30 cellular contexts compared by ENCODE assay signal in genomic region chr2:664063-664462, GRCh38.
"Had no signal": no experiment of that assay in that cellular context is flagged by ENCODE, and none has a peak within 500 bp of the region (broad histone marks: within the 10 kb centered on the region; RNA-seq: fewer than 3 reads in every experiment).

No MANE protein-coding gene starts in this region.

- H3K4me1 ChIP-seq: Peyer's patch had no signal

- ATAC-seq: activated CD8-positive, alpha-beta T cell treated with anti-CD3 and anti-CD28 coated beads for 36 hours; activated naive CD8-positive, alpha-beta T cell treated with anti-CD3 and anti-CD28 coated beads, Interleukin-2, amount 50 U/mL, for 24 hours; activated T-cell treated with anti-CD3 and anti-CD28 coated beads, Interleukin-2, amount 50 U/mL, for 4 hours; PC-3 had no signal

- H3K4me3 Mint-ChIP-seq: activated CD8-positive, alpha-beta T cell treated with anti-CD3 and anti-CD28 coated beads for 36 hours; activated naive CD4-positive, alpha-beta T cell treated with anti-CD3 and anti-CD28 coated beads, Interleukin-2, amount 10 ng/mL, durations not matched to agents 7 days and 5 days; activated naive CD8-positive, alpha-beta T cell; activated naive CD8-positive, alpha-beta T cell treated with anti-CD3 and anti-CD28 coated beads, Interleukin-2, amount 50 U/mL, for 24 hours; activated T-cell treated with anti-CD3 and anti-CD28 coated beads, Interleukin-2, amount 50 U/mL, for 4 hours; activated T-helper 1 cell treated with anti-CD3 and anti-CD28 coated beads, Interleukin-12 subunit alpha, Interleukin-12 subunit beta, Interleukin-2, Interleukin-4 antibody, amounts not matched to agents 30 ng/mL and 10 ng/mL and 1 ng/mL, durations not matched to agents 14 hours and 24 hours and 36 hours had no signal

- H3K27ac ChIP-seq: cardiac muscle cell, Peyer's patch, WERI-Rb-1 had no signal

- H3K27me3 ChIP-seq: cardiac muscle cell, Peyer's patch had no signal

- H3K4me3 ChIP-seq: cardiac muscle cell, Peyer's patch had no signal

- H3K27me3 Mint-ChIP-seq: activated CD8-positive, alpha-beta T cell treated with anti-CD3 and anti-CD28 coated beads for 36 hours; activated naive CD8-positive, alpha-beta T cell; activated naive CD8-positive, alpha-beta T cell treated with anti-CD3 and anti-CD28 coated beads, Interleukin-2, amount 50 U/mL, for 24 hours had no signal

- DNase-seq: activated CD4-positive, alpha-beta T cell treated with anti-CD3 and anti-CD28 coated beads for 1 hour; activated CD4-positive, alpha-beta T cell treated with anti-CD3 and anti-CD28 coated beads for 48 hours; activated CD4-positive, CD25-positive, alpha-beta regulatory T cell; activated CD8-positive, alpha-beta T cell treated with anti-CD3 and anti-CD28 coated beads for 36 hours; activated effector memory CD4-positive, alpha-beta T cell treated with Interleukin-2 at 50 U/mL for 16 hours; activated naive CD4-positive, alpha-beta T cell treated with anti-CD3 and anti-CD28 coated beads, Interleukin-2, amount 10 ng/mL, durations not matched to agents 7 days and 5 days; activated naive CD8-positive, alpha-beta T cell treated with anti-CD3 and anti-CD28 coated beads, Interleukin-2, amount 50 U/mL, for 24 hours; activated T-cell treated with anti-CD3 and anti-CD28 coated beads, Interleukin-2, amount 50 U/mL, for 4 hours; aorta; IMR-90; KBM-7; MM.1S; MV-4-11; NCI-H1092; NCI-H1436 treated with DMSO at 0.1 percent for 48 hours; NCI-H1694 treated with DMSO at 0.1 percent for 48 hours; NCI-H2029; NCI-H345; NCI-H524 treated with DMSO at 0.1 percent for 48 hours; NK-92 treated with Interleukin-12 subunit alpha and Interleukin-12 subunit beta, amount 100 ng/mL, for 24 hours; PC-3; Peyer's patch; RPMI8226; SHP77 treated with DMSO at 0.1 percent for 48 hours; SW 1271; T1000; WERI-Rb-1 had no signal

- H3K27ac Mint-ChIP-seq: activated naive CD4-positive, alpha-beta T cell treated with anti-CD3 and anti-CD28 coated beads, Interleukin-2, amount 10 ng/mL, durations not matched to agents 7 days and 5 days; activated naive CD8-positive, alpha-beta T cell; activated naive CD8-positive, alpha-beta T cell treated with anti-CD3 and anti-CD28 coated beads, Interleukin-2, amount 50 U/mL, for 24 hours; activated T-helper 1 cell treated with anti-CD3 and anti-CD28 coated beads, Interleukin-12 subunit alpha, Interleukin-12 subunit beta, Interleukin-2, Interleukin-4 antibody, amounts not matched to agents 30 ng/mL and 10 ng/mL and 1 ng/mL, durations not matched to agents 14 hours and 24 hours and 36 hours had no signal
